11 cellular contexts compared by ENCODE assay signal in the genomic region with DNA sequence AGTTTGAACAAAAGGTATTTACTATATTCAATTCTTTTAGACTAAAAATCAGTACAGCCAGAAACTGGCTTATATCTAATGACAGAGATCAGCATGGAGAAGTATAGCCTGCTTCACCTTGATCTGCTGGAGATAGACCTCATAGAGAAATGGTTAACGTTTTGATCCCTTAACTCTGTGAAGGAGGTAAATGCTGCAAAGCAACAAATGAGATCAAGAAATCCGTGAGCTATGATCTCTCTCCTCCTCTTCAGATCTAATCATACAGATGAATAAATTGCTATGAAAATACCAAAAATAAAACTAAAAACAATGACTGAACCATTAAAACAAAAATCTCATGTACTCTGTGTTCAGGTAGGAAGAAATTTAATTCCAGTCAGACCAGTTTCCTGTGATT. TPM values are rescaled to one million over a fixed set of nuclear protein-coding genes. Genes with fewer than 3 reads are reported as not detected.
DNase-seq lines count a peak whose midpoint lies in the region; ATAC-seq, FAIRE-seq and TF ChIP-seq lines count a peak whose summit lies in the region.
"Had no signal": no experiment of that assay in that cellular context is flagged by ENCODE, and none has a peak within 500 bp of the region (broad histone marks: within the 10 kb centered on the region; RNA-seq: fewer than 3 reads in every experiment).

No MANE protein-coding gene starts in this region.

- no peaks in the 10 kb centered on the region for H3K36me3 ChIP-seq in CD8-positive, alpha-beta memory T cell (ENCODE audit: insufficient read depth, low read length)

- no peaks in the 10 kb centered on the region for H3K27me3 ChIP-seq in CD8-positive, alpha-beta memory T cell (ENCODE audit: insufficient read depth, low read length, poor library complexity, severe bottlenecking)

- H3K9me3 ChIP-seq in CD8-positive, alpha-beta memory T cell (ENCODE audit: low read length) = no peaks in the 10 kb centered on the region

- peaks cover 0 to 5% of the 10 kb centered on the region in 2 donors for H3K27me3 Mint-ChIP-seq in CD8-positive, alpha-beta memory T cell
- H3K27me3 Mint-ChIP-seq in naive thymus-derived CD8-positive, alpha-beta T cell = peaks cover 0 to 2% (median 0%) of the 10 kb centered on the region in 5 donors

- no peak for TF ChIP-seq CTCF in astrocyte of the spinal cord (IDR thresholded peaks at IDR 0.05; ENCODE audit: low read depth, low read length)

- CTCF ChIA-PET in CD8-positive, alpha-beta memory T cell (lab: Charles Lee) = no interaction called here

- no peak for TF ChIP-seq POLR2A in H54 (IDR thresholded peaks at IDR 0.05; ENCODE audit: low read depth, low read length)

- peaks cover 0 to 3% (median 2%) of the 10 kb centered on the region in 5 donors for H3K9me3 Mint-ChIP-seq in CD8-positive, alpha-beta memory T cell
- peaks cover 0 to 19% (median 2%) of the 10 kb centered on the region in 9 donors for H3K9me3 Mint-ChIP-seq in naive thymus-derived CD8-positive, alpha-beta T cell

- H3K4me3 Mint-ChIP-seq in CD8-positive, alpha-beta memory T cell = peak overlapping the region; percentile 70 to 89 (median 82)
- H3K4me3 Mint-ChIP-seq in naive thymus-derived CD8-positive, alpha-beta T cell = peak overlapping the region; percentile 55 to 82 (median 78)

- H3K36me3 Mint-ChIP-seq in CD8-positive, alpha-beta memory T cell = peaks cover 0 to 1% (median 0%) of the 10 kb centered on the region in 3 donors
- H3K36me3 Mint-ChIP-seq in naive thymus-derived CD8-positive, alpha-beta T cell = no peaks in the 10 kb centered on the region

- no peak for FAIRE-seq in H54 (lab: Jason Lieb, UNC)

- in situ Hi-C loops in astrocyte of the spinal cord (cut with HindIII; ENCODE audit: low sequenced_read_pairs) = no loop called here

- peak overlapping the region; percentile 2 for H3K4me3 ChIP-seq in CD8-positive, alpha-beta memory T cell (ENCODE audit: low read length)
- peak overlapping the region; percentile 40 for H3K4me3 ChIP-seq in astrocyte of the spinal cord (ENCODE audit: low read depth, low read length)

- POLR2A ChIA-PET in CD8-positive, alpha-beta memory T cell (lab: Charles Lee) = no interaction called here
- POLR2A ChIA-PET in naive thymus-derived CD8-positive, alpha-beta T cell (lab: Charles Lee) = no interaction called here

- H3K27ac Mint-ChIP-seq in CD8-positive, alpha-beta memory T cell = peak overlapping the region in 6 of 8 donors; percentile 40 to 81 (median 62)
- H3K27ac Mint-ChIP-seq in naive thymus-derived CD8-positive, alpha-beta T cell = peak overlapping the region in 8 of 10 donors; percentile 25 to 77 (median 58)

- ATAC-seq in HG03460 (IDR thresholded peaks at IDR 0.05; ENCODE audit: unreplicated experiment) (peak; percentile 6), esophagus mucosa (no peak)
- no peak for ATAC-seq in naive thymus-derived CD8-positive, alpha-beta T cell

- DNase-seq in CD8-positive, alpha-beta memory T cell = no peak
- DNase-seq in astrocyte of the spinal cord (ENCODE audit: low read depth, low spot score) (no peak), H54 (ENCODE audit: insufficient read length, low spot score) (no peak), pons (ENCODE audit: low spot score) (no peak), SIG-M5 treated with dmso at 0.1 percent for 504 hours (lab: John Stamatoyannopoulos, UW; ENCODE audit: unreplicated experiment) (no peak)
- no peak for DNase-seq in naive thymus-derived CD8-positive, alpha-beta T cell
- DNase-seq: amniotic stem cell, H7 had no signal

- no peak overlapping the region for H3K27ac ChIP-seq in CD8-positive, alpha-beta memory T cell (ENCODE audit: low read depth, low read length)

- peaks cover 12 to 26% (median 26%) of the 10 kb centered on the region in 3 donors for H3K4me1 Mint-ChIP-seq in CD8-positive, alpha-beta memory T cell
- H3K4me1 Mint-ChIP-seq in naive thymus-derived CD8-positive, alpha-beta T cell = peaks cover 0 to 28% (median 2%) of the 10 kb centered on the region in 4 donors

- no peaks in the 10 kb centered on the region for H3K4me1 ChIP-seq in CD8-positive, alpha-beta memory T cell (ENCODE audit: insufficient read depth, low read length)

RNA-seq across cellular contexts. Expression of gene KLHL14, which starts 42.8 kb away (rescaled TPM):
- not detected for total RNA-seq in CD8-positive, alpha-beta memory T cell
- polyA plus RNA-seq in CD8-positive, alpha-beta memory T cell = not detected
- 1 to 10 TPM; 1.1 to 1.7 TPM for total RNA-seq in naive thymus-derived CD8-positive, alpha-beta T cell
- polyA plus RNA-seq in naive thymus-derived CD8-positive, alpha-beta T cell = not detected
- total RNA-seq in esophagus mucosa = 0.16 TPM
- total RNA-seq: T-helper 2 cell treated with Interferon-gamma antibody and Interleukin-4, amounts not matched to agents 100 ng/mL and 5 ng/mL, for 36 hours had no signal
